Comparison of ENCODE assay signal across 1 cellular context in genomic region chr1:58783993-58784757, GRCh38.
A peak's percentile ranks its signal among the peaks of the same experiment; 100 is the strongest.
TF ChIP-seq lines count a peak whose summit lies in the region.

Gene JUN, minus strand, starts transcription at chr1:58784047. Its CDS starts 977 bp downstream, at chr1:58783070.

TF ChIP-seq in WTC11, 78 proteins besides CTCF, POLR2A, EP300 and RAD21 (continued from another document):
- TF ChIP-seq ARID4B (CRISPR knock-in tag; IDR thresholded peaks at IDR 0.05; ENCODE audit: borderline replicate concordance): no peak
- 0 out of 2 replicates have a peak, but pooled peaks have one; percentile 54 for TF ChIP-seq ZNF232 (CRISPR knock-in tag; IDR thresholded peaks at IDR 0.05)
- no peak for TF ChIP-seq MYBL2 (CRISPR knock-in tag; IDR thresholded peaks at IDR 0.05)
